Comparison of ENCODE assay signal across 26 cellular contexts in the genomic region with DNA sequence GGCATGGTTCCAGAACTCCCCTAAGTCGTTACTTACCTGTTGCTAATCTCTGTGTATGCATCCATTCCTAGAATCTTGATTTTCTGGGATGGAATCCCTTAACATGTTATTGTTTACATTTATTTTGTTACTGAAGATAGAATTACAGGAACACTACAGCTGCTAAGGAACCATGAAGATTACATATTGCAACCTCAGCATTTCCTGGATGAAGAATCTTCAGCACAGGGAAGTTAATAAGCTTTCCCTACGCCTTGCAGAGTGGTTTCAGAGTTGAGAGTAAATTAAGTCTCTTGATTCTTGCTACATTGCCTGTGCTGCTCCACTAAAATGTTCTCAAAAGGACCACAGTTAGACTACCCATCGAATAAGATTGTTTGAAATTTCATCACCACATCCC. TPM values are rescaled to one million over a fixed set of nuclear protein-coding genes. Genes with fewer than 3 reads are reported as not detected.
"Had no signal": no experiment of that assay in that cellular context is flagged by ENCODE, and none has a peak within 500 bp of the region (broad histone marks: within the 10 kb centered on the region; RNA-seq: fewer than 3 reads in every experiment).

No MANE protein-coding gene starts in this region.

- DNase-seq: effector memory CD4-positive, alpha-beta T cell; gastrocnemius medialis; heart right ventricle; hypothalamus; kidney glomerular epithelial cell; mesendoderm; naive B cell; nephron progenitor cell; psoas muscle; retina; sigmoid colon; stimulated activated CD4-positive, alpha-beta T cell treated with anti-CD3 and anti-CD28 coated beads, Interleukin-2, amount 100 ng/mL, for 24 hours; stimulated activated CD4-positive, alpha-beta T cell treated with anti-CD3 and anti-CD28 coated beads, Interleukin-4, amount 100 ng/mL, for 4 hours; stimulated activated naive CD4-positive, alpha-beta T cell; stomach; substantia nigra; transverse colon had no signal

- H3K27ac ChIP-seq: esophagus muscularis mucosa, gastrocnemius medialis, heart right ventricle, psoas muscle, sigmoid colon, skin epidermis, stomach, thoracic aorta, transverse colon had no signal

- FAIRE-seq: endometrium, islet of Langerhans had no signal

- H3K9me3 ChIP-seq: esophagus muscularis mucosa, gastrocnemius medialis, psoas muscle, sigmoid colon, stomach, thoracic aorta, transverse colon had no signal

- H3K27me3 ChIP-seq: esophagus muscularis mucosa, gastrocnemius medialis, heart right ventricle, sigmoid colon, stomach, transverse colon had no signal

- ATAC-seq: gastrocnemius medialis, heart right ventricle, psoas muscle had no signal

- H3K36me3 ChIP-seq: esophagus muscularis mucosa, gastrocnemius medialis, heart right ventricle, sigmoid colon, stomach, thoracic aorta, transverse colon had no signal

- H3K4me3 ChIP-seq: esophagus muscularis mucosa, gastrocnemius medialis, heart right ventricle, psoas muscle, sigmoid colon, skin epidermis, stomach, thoracic aorta, transverse colon had no signal

- H3K4me1 ChIP-seq: esophagus muscularis mucosa, gastrocnemius medialis, psoas muscle, sigmoid colon, stomach had no signal

RNA-seq across cellular contexts. Expression of a gene that starts 31.4 kb away (rescaled TPM):
- total RNA-seq: fibroblast of villous mesenchyme, gastrocnemius medialis, lung microvascular endothelial cell, omental fat pad, sigmoid colon, transverse colon had no signal
- polyA plus RNA-seq: urinary bladder had no signal
